9 cellular contexts compared by ENCODE assay signal in genomic region chr19:42023121-42023942, GRCh38. TPM values are rescaled to one million over a fixed set of nuclear protein-coding genes. Genes with fewer than 3 reads are reported as not detected.
DNase-seq lines count a peak whose midpoint lies in the region; ATAC-seq and TF ChIP-seq lines count a peak whose summit lies in the region.
"Had no signal": no experiment of that assay in that cellular context is flagged by ENCODE, and none has a peak within 500 bp of the region (broad histone marks: within the 10 kb centered on the region; RNA-seq: fewer than 3 reads in every experiment).

No MANE protein-coding gene starts in this region.

- in situ Hi-C loops in gastrocnemius medialis (cut with MboI; ENCODE audit: low sequenced_read_pairs in 4 of 4), result no loop called here

- peaks cover 2% of the 10 kb centered on the region for H3K27me3 Mint-ChIP-seq in brain

- peaks cover 0 to 5% of the 10 kb centered on the region in 2 donors for H3K4me1 ChIP-seq in gastrocnemius medialis

- H3K27ac Mint-ChIP-seq in brain, result peak overlapping the region in 4 of 5 experiments; percentile 36 to 93 (median 46)
- H3K27ac Mint-ChIP-seq: CD4-positive, alpha-beta memory T cell had no signal

- DNase-seq in activated CD4-positive, alpha-beta T cell treated with anti-CD3 and anti-CD28 coated beads for 48 hours, result peak; percentile 55
- no peak for DNase-seq in activated CD4-positive, alpha-beta T cell treated with anti-CD3 and anti-CD28 coated beads for 1 hour
- peak; percentile 32 for DNase-seq in NCI-H1694 (lab: John Stamatoyannopoulos, UW)
- DNase-seq in stimulated activated CD4-positive, alpha-beta T cell treated with anti-CD3 and anti-CD28 coated beads, Interleukin-1b, Interleukin-23, amount 100 ng/mL, for 48 hours, result peak; percentile 15
- DNase-seq in NCI-H1930 (lab: John Stamatoyannopoulos, UW), result no peak
- no peak for DNase-seq in gastrocnemius medialis
- no peak for DNase-seq in cortex of kidney (lab: John Stamatoyannopoulos, UW)

- peaks cover 10% of the 10 kb centered on the region for H3K4me1 Mint-ChIP-seq in brain

- peaks cover 63% of the 10 kb centered on the region for H3K36me3 Mint-ChIP-seq in brain
- H3K36me3 Mint-ChIP-seq: CD4-positive, alpha-beta memory T cell had no signal

- peaks cover 0 to 4% (median 0%) of the 10 kb centered on the region in 5 experiments for H3K9me3 Mint-ChIP-seq in brain
- H3K9me3 Mint-ChIP-seq: CD4-positive, alpha-beta memory T cell had no signal

- no peaks in the 10 kb centered on the region for H3K9me3 ChIP-seq in gastrocnemius medialis

- H3K27ac ChIP-seq in gastrocnemius medialis, result no peak overlapping the region

- no peak for ATAC-seq in gastrocnemius medialis

- no peak for TF ChIP-seq POLR2A in gastrocnemius medialis (IDR thresholded peaks at IDR 0.05)

- H3K4me3 Mint-ChIP-seq in brain, result no peak overlapping the region
- H3K4me3 Mint-ChIP-seq: CD4-positive, alpha-beta memory T cell had no signal

- H3K4me3 ChIP-seq in gastrocnemius medialis, result no peak overlapping the region

- intact Hi-C loops in gastrocnemius medialis (cut with DNase I; ENCODE audit: low total_unique reads), result no loop called here

- TF ChIP-seq CTCF in brain (conservative IDR thresholded peaks at IDR 0.05) (peak in 1 of 2 experiments; percentile 46), gastrocnemius medialis (IDR thresholded peaks at IDR 0.05 in 4 of 5, conservative IDR thresholded peaks at IDR 0.05 in 1 of 5) (no peak)

- no peaks in the 10 kb centered on the region for H3K36me3 ChIP-seq in gastrocnemius medialis

- H3K27me3 ChIP-seq in gastrocnemius medialis, result peaks cover 0 to 6% (median 0%) of the 10 kb centered on the region in 3 donors

RNA-seq across cellular contexts. Expression of gene ATP1A3, which starts 29.3 kb away (rescaled TPM):
- 213 TPM for polyA plus RNA-seq in brain (ENCODE audit: insufficient read depth, low read depth, low replicate concordance)
- not detected for total RNA-seq in gastrocnemius medialis

RNA-seq across cellular contexts. Expression of gene GRIK5, which starts 46.7 kb away (rescaled TPM):
- 56.5 TPM for polyA plus RNA-seq in brain (ENCODE audit: insufficient read depth, low read depth, low replicate concordance)
- 1 to 10 TPM in 1 of 4 donors, under 1 TPM in 2, not detected in 1; 0.20 to 1.0 (median 0.62) TPM for total RNA-seq in gastrocnemius medialis
- polyA plus RNA-seq: CD4-positive, alpha-beta memory T cell had no signal

RNA-seq across cellular contexts. Expression of gene ZNF574, which starts 52.6 kb away (rescaled TPM):
- polyA plus RNA-seq in brain (ENCODE audit: insufficient read depth, low read depth, low replicate concordance), result 17.8 TPM
- 10 to 100 TPM; 10.8 to 15.1 (median 13.8) TPM for total RNA-seq in gastrocnemius medialis

Comparison
In these comparisons a context has a peak if more than half of its experiments do, and no peak if none do; other contexts are left out.
1. DNase-seq: peak in activated CD4-positive, alpha-beta T cell treated with anti-CD3 and anti-CD28 coated beads for 48 hours (single experiment), NCI-H1694 (single experiment) and stimulated activated CD4-positive, alpha-beta T cell treated with anti-CD3 and anti-CD28 coated beads, Interleukin-1b, Interleukin-23, amount 100 ng/mL, for 48 hours (single experiment); none in activated CD4-positive, alpha-beta T cell treated with anti-CD3 and anti-CD28 coated beads for 1 hour (single experiment), NCI-H1930 (0 of 2), gastrocnemius medialis (0 of 2) and cortex of kidney (single experiment).